Comparison of ENCODE assay signal across 34 cellular contexts in the genomic region with DNA sequence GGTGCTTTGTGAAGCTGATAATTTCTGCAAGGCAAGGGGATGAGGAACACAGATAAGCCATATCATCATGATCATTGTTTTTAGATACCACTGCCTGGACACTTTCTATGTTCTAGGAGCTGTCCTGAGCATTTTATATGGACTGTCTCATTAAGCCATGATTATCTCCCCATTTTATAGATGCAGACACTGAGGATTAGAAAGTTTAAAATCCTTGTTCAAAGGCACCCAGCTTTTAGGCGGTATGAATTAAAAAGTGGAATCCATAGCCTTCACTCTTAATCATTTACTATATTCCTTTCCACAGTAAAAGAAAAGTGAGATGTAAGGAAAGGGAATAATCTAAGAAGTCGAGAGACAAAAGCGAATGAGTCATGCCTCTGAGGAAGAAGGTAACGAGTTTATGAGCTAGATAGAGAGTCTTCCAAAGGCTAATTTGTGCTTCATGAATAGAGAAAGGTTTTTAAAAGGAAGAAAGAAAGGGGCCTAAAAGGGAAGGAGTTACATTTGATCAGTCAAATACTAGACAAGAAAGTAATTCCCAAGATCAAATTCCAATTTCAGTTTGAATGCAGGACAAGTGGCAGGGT.
"Had no signal": no experiment of that assay in that cellular context is flagged by ENCODE, and none has a peak within 500 bp of the region (broad histone marks: within the 10 kb centered on the region; RNA-seq: fewer than 3 reads in every experiment).

No MANE protein-coding gene starts in this region.

- DNase-seq: Karpas-422, Kasumi-1, MG63, MM.1S, MV-4-11, NCI-H1048, NCI-H1092, NCI-H1092 treated with DMSO at 0.1 percent for 48 hours, NCI-H1105, NCI-H1105 treated with DMSO at 0.1 percent for 48 hours, NCI-H1417, NCI-H1417 treated with DMSO at 0.1 percent for 48 hours, NCI-H1436, NCI-H1436 treated with DMSO at 0.1 percent for 48 hours, NCI-H146, NCI-H1694, NCI-H1694 treated with DMSO at 0.1 percent for 48 hours, NCI-H187, NCI-H187 treated with DMSO at 0.1 percent for 48 hours, NCI-H1930, NCI-H2029, NCI-H2029 treated with DMSO at 0.1 percent for 48 hours, NCI-H2081, NCI-H2081 treated with DMSO at 0.1 percent for 48 hours, NCI-H2107, NCI-H2171, NCI-H2171 treated with DMSO at 0.1 percent for 48 hours, NCI-H2227 treated with DMSO at 0.1 percent for 48 hours, NCI-H226, NCI-H345, NCI-H446, NCI-H446 treated with DMSO at 0.1 percent for 48 hours, NCI-H510A, NCI-H510A treated with DMSO at 0.1 percent for 48 hours had no signal

- H3K9me3 ChIP-seq: MG63 had no signal

- H3K27me3 ChIP-seq: MG63 had no signal

- H3K4me3 ChIP-seq: MG63 had no signal

- H3K36me3 ChIP-seq: MG63 had no signal
